Comparison of ENCODE assay signal across 13 cellular contexts in genomic region chr2:68127358-68128242, GRCh38. TPM values are rescaled to one million over a fixed set of nuclear protein-coding genes. Genes with fewer than 3 reads are reported as not detected.
DNase-seq lines count a peak whose midpoint lies in the region; ATAC-seq, FAIRE-seq and TF ChIP-seq lines count a peak whose summit lies in the region.
"Had no signal": no experiment of that assay in that cellular context is flagged by ENCODE, and none has a peak within 500 bp of the region (broad histone marks: within the 10 kb centered on the region; RNA-seq: fewer than 3 reads in every experiment).

No MANE protein-coding gene starts in this region.

- in situ Hi-C loops in GM13977 (cut with MboI; ENCODE audit: low pct_unique_long_range_greater_than_20kb, low sequenced_read_pairs, unreplicated experiment), result loop anchor here (10.0 kb wide), 2 partner anchors 157 to 317 kb away; no protein-coding TSS in a partner anchor

- H3K4me3 Mint-ChIP-seq in activated naive CD8-positive, alpha-beta T cell treated with anti-CD3 and anti-CD28 coated beads for 36 hours, result no peak overlapping the region
- H3K4me3 Mint-ChIP-seq: mesothelial cell of epicardium had no signal

- no peaks in the 10 kb centered on the region for H3K4me1 Mint-ChIP-seq in activated naive CD8-positive, alpha-beta T cell treated with anti-CD3 and anti-CD28 coated beads for 36 hours

- no peaks in the 10 kb centered on the region for H3K9me3 Mint-ChIP-seq in activated naive CD8-positive, alpha-beta T cell treated with anti-CD3 and anti-CD28 coated beads for 36 hours
- H3K9me3 Mint-ChIP-seq: mesothelial cell of epicardium had no signal

- H3K27me3 Mint-ChIP-seq in activated naive CD8-positive, alpha-beta T cell treated with anti-CD3 and anti-CD28 coated beads for 36 hours, result no peaks in the 10 kb centered on the region

- H3K36me3 Mint-ChIP-seq in activated naive CD8-positive, alpha-beta T cell treated with anti-CD3 and anti-CD28 coated beads for 36 hours, result peaks cover 5% of the 10 kb centered on the region

- DNase-seq in GM13977 (ENCODE audit: low spot score), result peak; percentile 11
- DNase-seq in MV-4-11 (lab: John Stamatoyannopoulos, UW), result peak; percentile 77
- no peak for DNase-seq in activated naive CD8-positive, alpha-beta T cell treated with anti-CD3 and anti-CD28 coated beads for 36 hours
- DNase-seq in NCI-H1930 (lab: John Stamatoyannopoulos, UW), result no peak
- DNase-seq in NCI-H128 (lab: John Stamatoyannopoulos, UW; ENCODE audit: unreplicated experiment), result no peak
- no peak for DNase-seq in frontal cortex (ENCODE audit: low spot score in 2 of 2)
- DNase-seq: activated T-cell treated with anti-CD3 and anti-CD28 coated beads, Interleukin-2, amount 50 U/mL, for 1 hour; upper lobe of left lung had no signal

- ATAC-seq in GM19455 (IDR thresholded peaks at IDR 0.05; ENCODE audit: unreplicated experiment) (peak; percentile 82), HG02981 (IDR thresholded peaks at IDR 0.05; ENCODE audit: unreplicated experiment) (peak; percentile 83)

- no peak overlapping the region for H3K27ac Mint-ChIP-seq in activated naive CD8-positive, alpha-beta T cell treated with anti-CD3 and anti-CD28 coated beads for 36 hours
- H3K27ac Mint-ChIP-seq: mesothelial cell of epicardium had no signal

- TF ChIP-seq CTCF in GM13977 (IDR thresholded peaks at IDR 0.05; ENCODE audit: extremely low read depth, insufficient read depth, missing control alignments), result no peak

- no peak for FAIRE-seq in frontal cortex (lab: Jason Lieb, UNC)
- FAIRE-seq: endothelial cell of umbilical vein, G401.6 had no signal

RNA-seq across cellular contexts. Expression of gene PNO1, which starts 30.1 kb away (rescaled TPM):
- total RNA-seq in activated naive CD8-positive, alpha-beta T cell treated with anti-CD3 and anti-CD28 coated beads for 36 hours, result 10 to 100 TPM; 37.8 to 42.4 TPM
- total RNA-seq in frontal cortex, result 10.6 TPM

Comparison
In these comparisons a context has a peak if more than half of its experiments do, and no peak if none do; other contexts are left out.
1. DNase-seq: peak in GM13977 (single experiment) and MV-4-11 (single experiment); none in activated naive CD8-positive, alpha-beta T cell treated with anti-CD3 and anti-CD28 coated beads for 36 hours (single experiment), NCI-H1930 (0 of 2), NCI-H128 (single experiment) and frontal cortex (0 of 2).